Comparison of ENCODE assay signal across 13 cellular contexts in the genomic region with DNA sequence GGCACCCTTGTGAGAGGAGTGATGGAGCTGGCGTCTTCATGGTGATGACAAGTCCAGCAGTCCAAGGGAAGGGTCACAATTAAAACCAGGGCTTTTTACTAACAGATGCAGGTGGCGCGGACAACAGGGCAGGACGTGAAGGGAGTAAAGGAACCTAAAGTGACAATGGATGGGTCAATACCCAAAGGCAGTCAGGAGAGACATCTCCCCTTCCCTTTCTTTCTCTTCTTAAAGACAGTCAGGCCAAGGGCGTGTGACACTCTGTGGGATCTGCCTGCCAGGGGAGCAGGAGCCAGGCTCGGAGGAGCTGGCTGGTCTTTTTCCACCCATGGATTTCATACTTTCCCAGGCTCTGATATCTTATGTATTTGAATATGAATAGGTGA.
A peak's percentile ranks its signal among the peaks of the same experiment; 100 is the strongest.
DNase-seq lines count a peak whose midpoint lies in the region; ATAC-seq and TF ChIP-seq lines count a peak whose summit lies in the region.
"Had no signal": no experiment of that assay in that cellular context is flagged by ENCODE, and none has a peak within 500 bp of the region (broad histone marks: within the 10 kb centered on the region; RNA-seq: fewer than 3 reads in every experiment).

No MANE protein-coding gene starts in this region.

- H2BK20ac ChIP-seq in H9 (ENCODE audit: low read depth, low read length, poor library complexity, severe bottlenecking) = no peak overlapping the region

- H2BK12ac ChIP-seq in H9 (ENCODE audit: insufficient read length, low read depth, low read length) = no peak overlapping the region

- no peaks in the 10 kb centered on the region for H3K79me1 ChIP-seq in H9 (ENCODE audit: insufficient read depth, low read depth, low read length, poor library complexity, severe bottlenecking)

- H3K27me3 ChIP-seq in BLaER1 (peaks cover 71% of the 10 kb centered on the region), H9 (ENCODE audit: insufficient read depth, low read length) (peaks cover 35% of the 10 kb centered on the region), adipocyte (replicated peaks; ENCODE audit: control insufficient read depth, insufficient read depth, low read length) (no peaks in the 10 kb centered on the region)
- peaks cover 19 to 36% of the 10 kb centered on the region in 2 donors for H3K27me3 ChIP-seq in naive thymus-derived CD4-positive, alpha-beta T cell (ENCODE audit: control insufficient read depth in 2 of 2, insufficient read depth in 2 of 2, low read length in 2 of 2)

- no peak for TF ChIP-seq CTCF in H9 (conservative IDR thresholded peaks at IDR 0.05)

- no peak overlapping the region for H3K9ac ChIP-seq in BLaER1
- no peak overlapping the region for H3K9ac ChIP-seq in H9 (ENCODE audit: extremely low read depth, insufficient read length, low read length)
- H3K9ac ChIP-seq in adipocyte (ENCODE audit: low read length) = no peak overlapping the region

- no peak overlapping the region for H3K18ac ChIP-seq in H9 (ENCODE audit: insufficient read length, low read depth, low read length)

- POLR2A ChIA-PET in naive thymus-derived CD4-positive, alpha-beta T cell (lab: Charles Lee) = interaction anchor here (0.6 to 1.5 kb wide), 2 partner anchors 56 to 398 kb away, joined by 3 to 4 read pairs; no protein-coding TSS in a partner anchor

- no peak overlapping the region for H3K27ac Mint-ChIP-seq in H9
- peak overlapping the region in 2 of 9 donors; percentile 3 to 56 for H3K27ac Mint-ChIP-seq in naive thymus-derived CD4-positive, alpha-beta T cell

- no peak overlapping the region for H4K91ac ChIP-seq in H9 (ENCODE audit: insufficient read length, low read depth, low read length)

- no peak overlapping the region for H3K14ac ChIP-seq in H9 (ENCODE audit: insufficient read depth, low read length)

- no peak overlapping the region for H2BK120ac ChIP-seq in H9 (ENCODE audit: low read depth, low read length, poor library complexity, severe bottlenecking)

- H2AK5ac ChIP-seq in H9 (ENCODE audit: insufficient read length, low read length) = no peak overlapping the region

- no peak overlapping the region for H3K4me3 ChIP-seq in BLaER1
- peak overlapping the region; percentile 66 for H3K4me3 ChIP-seq in adipocyte (ENCODE audit: low read length)
- no peak overlapping the region for H3K4me3 ChIP-seq in naive thymus-derived CD4-positive, alpha-beta T cell (ENCODE audit: low read length)
- H3K4me3 ChIP-seq: thyroid gland had no signal

- H3K36me3 Mint-ChIP-seq in H9 (ENCODE audit: insufficient read depth in 1 of 3, low read depth in 3 of 3) = peaks cover 0 to 2% (median 0%) of the 10 kb centered on the region in 3 experiments; a peak in 2 of 7 replicates
- H3K36me3 Mint-ChIP-seq in naive thymus-derived CD4-positive, alpha-beta T cell = peaks cover 0 to 4% (median 0%) of the 10 kb centered on the region in 5 donors

- DNase-seq in H9 = peak; percentile 20
- DNase-seq in adipocyte (ENCODE audit: low read depth) = peak; percentile 23
- no peak for DNase-seq in naive thymus-derived CD4-positive, alpha-beta T cell
- DNase-seq in DMS153 treated with DMSO at 0.1 percent for 48 hours (lab: John Stamatoyannopoulos, UW; ENCODE audit: unreplicated experiment) = no peak
- no peak for DNase-seq in left colon
- no peak for DNase-seq in NCI-H1048 (lab: John Stamatoyannopoulos, UW)
- DNase-seq: DMS79 treated with DMSO at 0.1 percent for 48 hours, left lung, NCI-H1930, PC-3, thyroid gland had no signal

- no peak for ATAC-seq in naive thymus-derived CD4-positive, alpha-beta T cell
- ATAC-seq in HG03039 (IDR thresholded peaks at IDR 0.05; ENCODE audit: unreplicated experiment) (no peak), left colon (no peak)
- ATAC-seq: PC-3 had no signal

- H4K20me1 ChIP-seq in BLaER1 = peaks cover 63% of the 10 kb centered on the region
- no peaks in the 10 kb centered on the region for H4K20me1 ChIP-seq in H9 (ENCODE audit: control insufficient read depth, insufficient read depth, insufficient read length)

- no peak overlapping the region for H4K8ac ChIP-seq in H9 (replicated peaks; ENCODE audit: insufficient read length, low read depth, low read length)

- H3K4me3 Mint-ChIP-seq in H9 = peak overlapping the region; percentile 11 to 62; a peak in 2 of 5 replicates
- H3K4me3 Mint-ChIP-seq in naive thymus-derived CD4-positive, alpha-beta T cell = peak overlapping the region; percentile 78 to 89 (median 84)

- H3K36me3 ChIP-seq in BLaER1 (no peaks in the 10 kb centered on the region), adipocyte (ENCODE audit: control insufficient read depth, insufficient read depth, low read length, severe bottlenecking) (no peaks in the 10 kb centered on the region)
- H3K36me3 ChIP-seq in naive thymus-derived CD4-positive, alpha-beta T cell (ENCODE audit: control insufficient read depth in 2 of 3, insufficient read depth in 3 of 3, low read length in 3 of 3) = no peaks in the 10 kb centered on the region
- H3K36me3 ChIP-seq: left lung, thyroid gland had no signal

- no peak overlapping the region for H3T11ph ChIP-seq in H9 (ENCODE audit: low read length)

- H3K27ac ChIP-seq in BLaER1 (no peak overlapping the region), H9 (ENCODE audit: insufficient read length, low read depth, low read length) (no peak overlapping the region)
- H3K27ac ChIP-seq in naive thymus-derived CD4-positive, alpha-beta T cell (ENCODE audit: low read depth, low read length) = no peak overlapping the region
- H3K27ac ChIP-seq: left lung, thyroid gland had no signal

- H2AFZ ChIP-seq in H9 (ENCODE audit: low read length) = no peak overlapping the region

- H3K27me3 Mint-ChIP-seq in H9 (ENCODE audit: low read depth) = peaks cover 90% of the 10 kb centered on the region
- peaks cover 66 to 82% (median 77%) of the 10 kb centered on the region in 5 donors for H3K27me3 Mint-ChIP-seq in naive thymus-derived CD4-positive, alpha-beta T cell

- H3K4me1 ChIP-seq in BLaER1 (peaks cover 63% of the 10 kb centered on the region), H9 (ENCODE audit: insufficient read depth, low read length) (no peaks in the 10 kb centered on the region), adipocyte (ENCODE audit: control insufficient read depth, insufficient read depth, low read length) (peaks cover 26% of the 10 kb centered on the region)
- H3K4me1 ChIP-seq in naive thymus-derived CD4-positive, alpha-beta T cell (ENCODE audit: control insufficient read depth in 2 of 2, insufficient read depth in 2 of 2, low read length in 2 of 2) = peaks cover 32 to 34% of the 10 kb centered on the region in 2 donors

- no peak overlapping the region for H3K4ac ChIP-seq in H9 (ENCODE audit: low read depth, low read length)

- H3K4me1 Mint-ChIP-seq in H9 = peaks cover 6 to 11% of the 10 kb centered on the region in 2 experiments; a peak in 3 of 4 replicates
- H3K4me1 Mint-ChIP-seq in naive thymus-derived CD4-positive, alpha-beta T cell = peaks cover 25 to 38% (median 29%) of the 10 kb centered on the region in 7 donors

- H3K9me3 ChIP-seq in BLaER1 (no peaks in the 10 kb centered on the region), H9 (ENCODE audit: control insufficient read depth, low read depth, low read length) (no peaks in the 10 kb centered on the region), adipocyte (ENCODE audit: control insufficient read depth, low read length) (no peaks in the 10 kb centered on the region)
- no peaks in the 10 kb centered on the region for H3K9me3 ChIP-seq in naive thymus-derived CD4-positive, alpha-beta T cell (ENCODE audit: control insufficient read depth in 2 of 3, low read length in 3 of 3)
- H3K9me3 ChIP-seq: left lung, thyroid gland had no signal

- no peak overlapping the region for H2BK15ac ChIP-seq in H9 (ENCODE audit: low read depth, low read length)

- H4K5ac ChIP-seq in H9 (ENCODE audit: insufficient read length, low read depth, low read length) = no peak overlapping the region

- no peak overlapping the region for H3K23ac ChIP-seq in H9 (ENCODE audit: insufficient read length, low read depth, low read length)

- WGBS in H9 (ENCODE audit: extremely low coverage, insufficient read length, low lambda C conversion rate) = no CpG with 5 or more reads among the region's 6 CpGs

- intact Hi-C loops in naive thymus-derived CD4-positive, alpha-beta T cell (cut with micrococcal nuclease) = loop anchor here (2.0 to 5.0 kb wide), 4 partner anchors 45 to 60 kb away; a partner anchor contains a TSS
- intact Hi-C loops in left colon (cut with DNase I, micrococcal nuclease) = no loop called here

- H3K9me3 Mint-ChIP-seq in H9 = peaks cover 0 to 2% of the 10 kb centered on the region in 2 experiments; a peak in 2 of 5 replicates
- peaks cover 0 to 2% (median 0%) of the 10 kb centered on the region in 11 donors for H3K9me3 Mint-ChIP-seq in naive thymus-derived CD4-positive, alpha-beta T cell

- no peak overlapping the region for H3K56ac ChIP-seq in H9 (ENCODE audit: insufficient read length, low read depth, low read length)

- no peaks in the 10 kb centered on the region for H3K79me2 ChIP-seq in H9 (ENCODE audit: insufficient read depth, low read length)

- H2BK5ac ChIP-seq in H9 (ENCODE audit: insufficient read length, low read length) = no peak overlapping the region

- peaks cover 13% of the 10 kb centered on the region for H3K23me2 ChIP-seq in H9 (ENCODE audit: insufficient read length, low read depth, low read length, poor library complexity, severe bottlenecking)

- CTCF ChIA-PET in naive thymus-derived CD4-positive, alpha-beta T cell (lab: Charles Lee) = interaction anchor here (1.6 kb wide), 1 partner anchor 414 kb away, joined by 10 read pairs; no protein-coding TSS in a partner anchor

- peak overlapping the region; percentile 98 for H3K4me2 ChIP-seq in BLaER1
- no peak overlapping the region for H3K4me2 ChIP-seq in H9 (ENCODE audit: insufficient read depth, insufficient read length, low read length)

Comparison
In these comparisons a context has a peak if more than half of its experiments do, and no peak if none do; other contexts are left out.
1. DNase-seq: peak in H9 (single experiment) and adipocyte (single experiment); none in naive thymus-derived CD4-positive, alpha-beta T cell (0 of 9), DMS153 treated with DMSO at 0.1 percent for 48 hours (single experiment), left colon (0 of 2) and NCI-H1048 (single experiment).
2. intact Hi-C loops: an anchor here in naive thymus-derived CD4-positive, alpha-beta T cell (2.0 to 5.0 kb wide); none called in left colon.